ENCODE assay signal across 17 cellular contexts in the genomic region with DNA sequence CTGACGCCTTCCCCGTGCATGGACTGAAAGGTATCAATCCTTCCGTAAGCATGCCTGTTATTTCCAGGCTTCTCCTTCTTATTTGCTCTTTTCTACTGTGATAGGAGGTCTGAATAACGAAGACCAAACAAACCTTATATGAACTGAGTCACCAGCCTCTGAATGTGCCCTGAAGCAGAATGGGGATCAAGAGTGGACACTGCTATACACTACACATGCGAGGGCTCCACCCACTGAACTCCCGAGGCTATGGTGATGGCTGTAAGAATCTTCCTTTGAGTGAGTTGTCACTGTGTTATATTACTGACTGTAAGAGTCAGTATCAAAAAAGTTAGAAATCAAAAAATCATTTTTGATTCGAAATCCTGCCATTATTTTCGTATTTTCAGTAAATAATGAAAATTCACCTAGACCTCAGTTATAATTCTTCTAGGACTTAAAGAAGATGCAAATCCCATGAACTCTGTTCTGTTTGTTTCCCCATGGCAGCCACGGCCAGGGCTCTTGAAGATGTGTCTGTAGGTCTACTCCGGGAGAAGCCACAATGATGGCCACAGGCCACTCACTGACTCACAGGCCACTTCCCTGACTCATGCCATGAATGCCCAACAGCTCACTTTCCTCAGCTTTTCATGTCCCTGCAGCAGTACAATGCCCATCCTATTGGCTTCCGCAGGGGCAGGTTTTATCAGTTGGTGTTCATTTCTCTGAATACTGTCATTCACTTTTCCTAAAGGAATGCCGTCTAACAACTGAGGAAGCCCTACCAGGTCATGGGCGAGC. TPM values are rescaled to one million over a fixed set of nuclear protein-coding genes. Genes with fewer than 3 reads are reported as not detected.
DNase-seq lines count a peak whose midpoint lies in the region; ATAC-seq and TF ChIP-seq lines count a peak whose summit lies in the region.
"Had no signal": no experiment of that assay in that cellular context is flagged by ENCODE, and none has a peak within 500 bp of the region (broad histone marks: within the 10 kb centered on the region; RNA-seq: fewer than 3 reads in every experiment).

No MANE protein-coding gene starts in this region.

- in situ Hi-C loops in mammary epithelial cell (cut with MboI; ENCODE audit: low sequenced_read_pairs in 2 of 2): no loop called here

- BruUV-seq in mammary epithelial cell (replicated peaks; lab: Mats Ljungman, UMichigan): no TSS peak

- H4K20me1 ChIP-seq in mammary epithelial cell (ENCODE audit: insufficient read depth, low read length): no peaks in the 10 kb centered on the region

- no peaks in the 10 kb centered on the region for H3K27me3 Mint-ChIP-seq in CD4-positive, alpha-beta memory T cell
- no peaks in the 10 kb centered on the region for H3K27me3 Mint-ChIP-seq in chondrocyte (ENCODE audit: low read depth)
- H3K27me3 Mint-ChIP-seq: natural killer cell treated with Interleukin-12 subunit alpha and Interleukin-12 subunit beta and Interleukin-15 and Interleukin-18, amount 100 ng/mL, for 72 hours had no signal

- ATAC-seq in GM21367 (IDR thresholded peaks at IDR 0.05; ENCODE audit: unreplicated experiment) (no peak), GM19351 (IDR thresholded peaks at IDR 0.05; ENCODE audit: unreplicated experiment) (no peak)
- ATAC-seq: activated T-cell treated with anti-CD3 and anti-CD28 coated beads, Interleukin-2, amount 50 U/mL, for 72 hours; gastroesophageal sphincter; natural killer cell treated with Interleukin-12 subunit alpha and Interleukin-12 subunit beta and Interleukin-15 and Interleukin-18, amount 100 ng/mL, for 72 hours had no signal

- intact Hi-C loops in CD4-positive, alpha-beta memory T cell (cut with micrococcal nuclease): no loop called here
- intact Hi-C loops in mammary epithelial cell (cut with micrococcal nuclease): no loop called here

- no peak for TF ChIP-seq CTCF in mammary epithelial cell (conservative IDR thresholded peaks at IDR 0.05 in 1 of 2, IDR thresholded peaks at IDR 0.05 in 1 of 2; ENCODE audit: extremely low read depth in 1 of 2, insufficient read depth in 1 of 2, low read depth in 1 of 2, low read length in 2 of 2)
- no peak for TF ChIP-seq CTCF in chondrocyte (IDR thresholded peaks at IDR 0.05)

- no peak overlapping the region for H3K27ac ChIP-seq in CD4-positive, alpha-beta memory T cell (ENCODE audit: low read depth, low read length)
- H3K27ac ChIP-seq in mammary epithelial cell (ENCODE audit: insufficient read depth, low read depth, low read length): no peak overlapping the region
- H3K27ac ChIP-seq: gastroesophageal sphincter had no signal

- H3K4me3 ChIP-seq in CD4-positive, alpha-beta memory T cell (ENCODE audit: low read length in 2 of 2): no peak overlapping the region
- no peak overlapping the region for H3K4me3 ChIP-seq in MG63
- no peak overlapping the region for H3K4me3 ChIP-seq in mammary epithelial cell (replicated peaks in 1 of 3; ENCODE audit: insufficient read depth in 1 of 3, low read depth in 2 of 3, low read length in 3 of 3)
- H3K4me3 ChIP-seq: gastroesophageal sphincter, lung had no signal

- CTCF ChIA-PET in CD4-positive, alpha-beta memory T cell (lab: Charles Lee; ENCODE audit: partially characterized antibody): no interaction called here
- CTCF ChIA-PET in mammary epithelial cell (lab: Charles Lee; ENCODE audit: low non-redundant PET): no interaction called here

- H3K4me3 Mint-ChIP-seq in CD4-positive, alpha-beta memory T cell: no peak overlapping the region
- H3K4me3 Mint-ChIP-seq in chondrocyte (ENCODE audit: unreplicated experiment): no peak overlapping the region
- H3K4me3 Mint-ChIP-seq: activated T-cell treated with anti-CD3 and anti-CD28 coated beads, Interleukin-2, amount 50 U/mL, for 72 hours; natural killer cell treated with Interleukin-12 subunit alpha and Interleukin-12 subunit beta and Interleukin-15 and Interleukin-18, amount 100 ng/mL, for 72 hours had no signal

- peaks cover 63 to 71% of the 10 kb centered on the region in 2 donors for H3K36me3 Mint-ChIP-seq in CD4-positive, alpha-beta memory T cell
- peaks cover 41% of the 10 kb centered on the region for H3K36me3 Mint-ChIP-seq in chondrocyte (ENCODE audit: low read depth)

- H3K27ac Mint-ChIP-seq in CD4-positive, alpha-beta memory T cell: peak overlapping the region in 4 of 7 donors; percentile 10 to 97 (median 43)
- H3K27ac Mint-ChIP-seq in chondrocyte (ENCODE audit: unreplicated experiment): no peak overlapping the region

- H3K36me3 ChIP-seq in CD4-positive, alpha-beta memory T cell (ENCODE audit: insufficient read depth, low read length): peaks cover 72% of the 10 kb centered on the region
- peaks cover 19% of the 10 kb centered on the region for H3K36me3 ChIP-seq in MG63
- H3K36me3 ChIP-seq in mammary epithelial cell (ENCODE audit: insufficient read depth, low read length): peaks cover 20% of the 10 kb centered on the region

- H3K9me3 Mint-ChIP-seq in CD4-positive, alpha-beta memory T cell: peaks cover 0 to 2% (median 0%) of the 10 kb centered on the region in 8 donors
- H3K9me3 Mint-ChIP-seq in chondrocyte (ENCODE audit: low read depth): no peaks in the 10 kb centered on the region
- H3K9me3 Mint-ChIP-seq: activated T-cell treated with anti-CD3 and anti-CD28 coated beads, Interleukin-2, amount 50 U/mL, for 72 hours; natural killer cell treated with Interleukin-12 subunit alpha and Interleukin-12 subunit beta and Interleukin-15 and Interleukin-18, amount 100 ng/mL, for 72 hours had no signal

- no peaks in the 10 kb centered on the region for H3K27me3 ChIP-seq in CD4-positive, alpha-beta memory T cell (ENCODE audit: insufficient read depth, low read length)
- H3K27me3 ChIP-seq in MG63: no peaks in the 10 kb centered on the region
- H3K27me3 ChIP-seq in mammary epithelial cell (ENCODE audit: insufficient read depth, low read length): no peaks in the 10 kb centered on the region
- H3K27me3 ChIP-seq: gastroesophageal sphincter had no signal

- H3K4me2 ChIP-seq in mammary epithelial cell (ENCODE audit: insufficient read depth, low read depth, low read length): no peak overlapping the region

- no peak overlapping the region for H3K9ac ChIP-seq in mammary epithelial cell (ENCODE audit: insufficient read depth, low read length)

- 96% methylated on average over 13 of the region's 13 CpGs for WGBS in mammary epithelial cell (ENCODE audit: low coverage, missing lambda C conversion rate)

- H3K4me1 Mint-ChIP-seq in CD4-positive, alpha-beta memory T cell: peaks cover 9 to 31% (median 11%) of the 10 kb centered on the region in 4 donors
- H3K4me1 Mint-ChIP-seq in chondrocyte (ENCODE audit: low read depth): no peaks in the 10 kb centered on the region

- H2AFZ ChIP-seq in mammary epithelial cell (ENCODE audit: low read depth, low read length): no peak overlapping the region

- POLR2A ChIA-PET in CD4-positive, alpha-beta memory T cell (lab: Charles Lee; ENCODE audit: partially characterized antibody): no interaction called here

- DNase-seq in CD4-positive, alpha-beta memory T cell: no peak
- DNase-seq in MG63 (peak; percentile 30), mammary epithelial cell (peak; percentile 37), kidney tubule cell (ENCODE audit: low spot score) (peak; percentile 22), SW480 (ENCODE audit: low spot score) (no peak), chondrocyte (ENCODE audit: low spot score) (no peak)
- DNase-seq: activated CD4-positive, alpha-beta T cell treated with anti-CD3 and anti-CD28 coated beads, Interleukin-2, amount 50 U/mL, for 48 hours; activated T-cell treated with anti-CD3 and anti-CD28 coated beads, Interleukin-2, amount 50 U/mL, for 72 hours; aorta; NCI-H187 treated with DMSO at 0.1 percent for 48 hours; NCI-H446 treated with DMSO at 0.1 percent for 48 hours; retina had no signal

- dilution Hi-C loops in mammary epithelial cell (cut with HindIII; ENCODE audit: low sequenced_read_pairs): no loop called here

- H3K4me1 ChIP-seq in CD4-positive, alpha-beta memory T cell (ENCODE audit: insufficient read depth, low read length): no peaks in the 10 kb centered on the region
- no peaks in the 10 kb centered on the region for H3K4me1 ChIP-seq in mammary epithelial cell (ENCODE audit: insufficient read depth, low read length)
- H3K4me1 ChIP-seq: gastroesophageal sphincter had no signal

- no peaks in the 10 kb centered on the region for H3K79me2 ChIP-seq in mammary epithelial cell (ENCODE audit: insufficient read depth, low read length)

- H3K9me3 ChIP-seq in CD4-positive, alpha-beta memory T cell (ENCODE audit: control insufficient read depth in 1 of 2, low read length in 2 of 2): no peaks in the 10 kb centered on the region
- no peaks in the 10 kb centered on the region for H3K9me3 ChIP-seq in MG63
- H3K9me3 ChIP-seq in mammary epithelial cell (replicated peaks; ENCODE audit: insufficient read depth, low read length): no peaks in the 10 kb centered on the region
- H3K9me3 ChIP-seq: gastroesophageal sphincter had no signal

RNA-seq across cellular contexts. Expression of gene ZZEF1, which starts 54.7 kb away (rescaled TPM):
- total RNA-seq in CD4-positive, alpha-beta memory T cell: 100 to 1,000 TPM; 109 to 116 TPM
- polyA plus RNA-seq in CD4-positive, alpha-beta memory T cell: 1 to 10 TPM; 1.1 to 9.2 TPM
- total RNA-seq in MG63 (2014; rRNA removed; shearing (Covaris generic); ENCODE audit: low replicate concordance): 7.6 and 15.3 TPM in 2 replicates
- total RNA-seq in mammary epithelial cell: 10 to 100 TPM; 33.6 to 44.7 TPM
- 10.2 TPM for polyA plus RNA-seq in mammary epithelial cell
- 43.8 TPM for polyA minus RNA-seq in mammary epithelial cell
- total RNA-seq in chondrocyte: 30.8 to 46.5 TPM (median 33.0 TPM) in 3 replicates

RNA-seq across cellular contexts. Expression of gene CYB5D2, which starts 54.9 kb away (rescaled TPM):
- 10 to 100 TPM in 1 of 2 experiments, 1 to 10 TPM in 1; 9.0 to 10.5 TPM for total RNA-seq in CD4-positive, alpha-beta memory T cell
- 10 to 100 TPM; 13.1 to 19.9 TPM for polyA plus RNA-seq in CD4-positive, alpha-beta memory T cell
- 10.3 and 26.3 TPM in 2 replicates for total RNA-seq in MG63 (2014; rRNA removed; shearing (Covaris generic); ENCODE audit: low replicate concordance)
- total RNA-seq in mammary epithelial cell (10 to 100 TPM; 15.1 to 16.3 TPM), chondrocyte (15.3 to 26.7 TPM (median 18.3 TPM) in 3 replicates)
- 25.1 TPM for polyA plus RNA-seq in mammary epithelial cell
- 24.8 TPM for polyA minus RNA-seq in mammary epithelial cell

Comparison
In these comparisons a context has a peak if more than half of its experiments do, and no peak if none do; other contexts are left out.
1. DNase-seq: peak in MG63 (single experiment), mammary epithelial cell (single experiment) and kidney tubule cell (single experiment); none in CD4-positive, alpha-beta memory T cell (0 of 5), SW480 (single experiment) and chondrocyte (single experiment).